13 cellular contexts compared by ENCODE assay signal in the genomic region with DNA sequence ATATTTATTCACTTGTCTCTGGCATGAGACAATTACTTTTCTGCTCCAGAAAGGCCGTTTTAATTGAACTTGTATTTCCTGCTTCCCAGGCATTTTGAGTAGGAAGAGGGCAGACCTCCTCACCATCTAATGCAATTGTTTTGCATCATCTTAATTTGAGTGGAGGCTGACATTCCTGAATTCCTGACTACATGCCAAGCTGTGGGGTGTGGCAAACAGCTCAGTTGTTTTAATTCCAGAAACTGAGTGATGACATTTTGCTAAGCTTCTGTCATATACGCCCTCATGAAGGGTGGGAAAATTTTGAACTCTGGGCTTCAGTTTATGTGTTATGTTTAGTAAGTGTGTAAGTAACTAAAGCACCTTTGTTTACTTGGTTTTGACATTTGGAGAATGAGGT.
DNase-seq lines count a peak whose midpoint lies in the region; ATAC-seq and TF ChIP-seq lines count a peak whose summit lies in the region.
"Had no signal": no experiment of that assay in that cellular context is flagged by ENCODE, and none has a peak within 500 bp of the region (broad histone marks: within the 10 kb centered on the region; RNA-seq: fewer than 3 reads in every experiment).

No MANE protein-coding gene starts in this region.

- DNase-seq in EL (peak; percentile 83), NCI-H226 (peak; percentile 94), epithelial cell of prostate (ENCODE audit: low read depth, low spot score) (peak; percentile 56), myocyte (ENCODE audit: low read depth) (peak; percentile 82), endothelial cell (ENCODE audit: low spot score) (no peak), NCI-H345 (lab: John Stamatoyannopoulos, UW) (no peak), NCI-H2227 (lab: John Stamatoyannopoulos, UW; ENCODE audit: unreplicated experiment) (no peak)
- no peak for DNase-seq in activated CD8-positive, alpha-beta memory T cell treated with anti-CD3 and anti-CD28 coated beads, Interleukin-2, amount 10 ng/mL, durations not matched to agents 7 days and 5 days
- DNase-seq: activated CD4-positive, alpha-beta T cell treated with anti-CD3 and anti-CD28 coated beads for 1 hour; CD8-positive, alpha-beta T cell; naive B cell; SIG-M5; stimulated activated naive CD8-positive, alpha-beta T cell treated with anti-CD3 and anti-CD28 coated beads, Interleukin-15, Interleukin-2, amounts not matched to agents 100 U/mL and 50 U/mL, for 24 hours had no signal

- peaks cover 5% of the 10 kb centered on the region for H3K27me3 Mint-ChIP-seq in activated CD8-positive, alpha-beta memory T cell treated with anti-CD3 and anti-CD28 coated beads, Interleukin-2, amount 10 ng/mL, durations not matched to agents 7 days and 5 days
- peaks cover 3% of the 10 kb centered on the region for H3K27me3 Mint-ChIP-seq in endothelial cell (ENCODE audit: unreplicated experiment)

- no peaks in the 10 kb centered on the region for H3K36me3 Mint-ChIP-seq in activated CD8-positive, alpha-beta memory T cell treated with anti-CD3 and anti-CD28 coated beads, Interleukin-2, amount 10 ng/mL, durations not matched to agents 7 days and 5 days
- H3K36me3 Mint-ChIP-seq in endothelial cell (ENCODE audit: low read depth, unreplicated experiment): no peaks in the 10 kb centered on the region
- H3K36me3 Mint-ChIP-seq: CD8-positive, alpha-beta T cell; naive B cell had no signal

- CTCF ChIA-PET in activated CD8-positive, alpha-beta memory T cell treated with anti-CD3 and anti-CD28 coated beads, Interleukin-2, amount 10 ng/mL, durations not matched to agents 7 days and 5 days (lab: Charles Lee): no interaction called here

- no peak overlapping the region for H3K4me3 Mint-ChIP-seq in activated CD8-positive, alpha-beta memory T cell treated with anti-CD3 and anti-CD28 coated beads, Interleukin-2, amount 10 ng/mL, durations not matched to agents 7 days and 5 days
- H3K4me3 Mint-ChIP-seq in endothelial cell (ENCODE audit: unreplicated experiment): no peak overlapping the region
- H3K4me3 Mint-ChIP-seq: CD8-positive, alpha-beta T cell; naive B cell had no signal

- peak overlapping the region; percentile 42 for H3K27ac ChIP-seq in epithelial cell of prostate

- TF ChIP-seq CTCF in endothelial cell (IDR thresholded peaks at IDR 0.05; ENCODE audit: unreplicated experiment): no peak

- peaks cover 2% of the 10 kb centered on the region for H3K9me3 Mint-ChIP-seq in activated CD8-positive, alpha-beta memory T cell treated with anti-CD3 and anti-CD28 coated beads, Interleukin-2, amount 10 ng/mL, durations not matched to agents 7 days and 5 days (ENCODE audit: low read depth)
- no peaks in the 10 kb centered on the region for H3K9me3 Mint-ChIP-seq in endothelial cell (ENCODE audit: unreplicated experiment)
- H3K9me3 Mint-ChIP-seq: CD8-positive, alpha-beta T cell; naive B cell had no signal

- no peaks in the 10 kb centered on the region for H3K4me1 Mint-ChIP-seq in activated CD8-positive, alpha-beta memory T cell treated with anti-CD3 and anti-CD28 coated beads, Interleukin-2, amount 10 ng/mL, durations not matched to agents 7 days and 5 days
- no peaks in the 10 kb centered on the region for H3K4me1 Mint-ChIP-seq in endothelial cell (ENCODE audit: unreplicated experiment)
- H3K4me1 Mint-ChIP-seq: naive B cell had no signal

- ATAC-seq in activated CD8-positive, alpha-beta memory T cell treated with anti-CD3 and anti-CD28 coated beads, Interleukin-2, amount 10 ng/mL, durations not matched to agents 7 days and 5 days: no peak
- ATAC-seq: CD8-positive, alpha-beta T cell; stimulated activated naive CD8-positive, alpha-beta T cell treated with anti-CD3 and anti-CD28 coated beads, Interleukin-15, Interleukin-2, amounts not matched to agents 100 U/mL and 50 U/mL, for 24 hours had no signal

- no peak overlapping the region for H3K27ac Mint-ChIP-seq in activated CD8-positive, alpha-beta memory T cell treated with anti-CD3 and anti-CD28 coated beads, Interleukin-2, amount 10 ng/mL, durations not matched to agents 7 days and 5 days
- H3K27ac Mint-ChIP-seq in endothelial cell (ENCODE audit: unreplicated experiment): no peak overlapping the region
- H3K27ac Mint-ChIP-seq: CD8-positive, alpha-beta T cell; naive B cell had no signal

Comparison
In these comparisons a context has a peak if more than half of its experiments do, and no peak if none do; other contexts are left out.
1. DNase-seq: peak in EL (single experiment), NCI-H226 (single experiment), epithelial cell of prostate (single experiment) and myocyte (single experiment); none in activated CD8-positive, alpha-beta memory T cell treated with anti-CD3 and anti-CD28 coated beads, Interleukin-2, amount 10 ng/mL, durations not matched to agents 7 days and 5 days (single experiment), endothelial cell (single experiment), NCI-H345 (single experiment) and NCI-H2227 (single experiment).